20 cellular contexts compared by ENCODE assay signal in the genomic region with DNA sequence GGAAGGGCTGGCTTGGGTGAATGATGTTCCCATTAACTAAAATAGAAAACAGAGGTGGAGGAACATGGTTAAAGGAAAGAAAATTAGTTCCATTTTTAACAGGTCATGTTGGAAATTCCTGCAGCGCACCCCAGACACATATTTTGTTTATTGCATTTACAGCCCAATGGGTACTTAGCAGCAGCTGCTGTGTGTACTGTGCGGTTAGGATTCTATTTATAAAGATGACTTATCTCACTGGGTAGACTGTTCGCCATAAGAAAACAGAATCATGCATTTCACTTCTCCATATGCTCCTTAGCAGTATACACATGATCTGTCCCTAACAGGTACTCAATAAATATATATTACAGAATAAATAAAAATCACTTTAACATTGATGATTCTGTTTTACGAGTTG.
"Had no signal": no experiment of that assay in that cellular context is flagged by ENCODE, and none has a peak within 500 bp of the region (broad histone marks: within the 10 kb centered on the region; RNA-seq: fewer than 3 reads in every experiment).

No MANE protein-coding gene starts in this region.

- ATAC-seq: activated CD4-positive, CD25-positive, alpha-beta regulatory T cell treated with anti-CD3 and anti-CD28 coated beads, Interleukin-2, amount 50 U/mL, for 24 hours; activated CD8-positive, alpha-beta T cell treated with anti-CD3 and anti-CD28 coated beads, Interleukin-2, amount 10 ng/mL, durations not matched to agents 7 days and 5 days; activated T-cell treated with anti-CD3 and anti-CD28 coated beads, Interleukin-2, amount 50 U/mL, for 4 hours; left colon; lower lobe of right lung had no signal

- H3K27me3 ChIP-seq: thyroid gland had no signal

- H3K4me1 ChIP-seq: lower lobe of right lung, thyroid gland had no signal

- H3K36me3 ChIP-seq: lower lobe of right lung, thyroid gland had no signal

- DNase-seq: activated CD4-positive, alpha-beta T cell treated with anti-CD3 and anti-CD28 coated beads, Interleukin-2, amount 10 ng/mL, durations not matched to agents 7 days and 5 days; activated CD8-positive, alpha-beta T cell treated with anti-CD3 and anti-CD28 coated beads, Interleukin-2, amount 10 ng/mL, durations not matched to agents 7 days and 5 days; activated naive CD4-positive, alpha-beta T cell treated with anti-CD3 and anti-CD28 coated beads for 36 hours; activated T-cell treated with anti-CD3 and anti-CD28 coated beads, Interleukin-2, amount 50 U/mL, for 4 hours; aorta; erythroblast; foreskin melanocyte; glutamatergic neuron; hypothalamus; islet precursor cell; left colon; lower lobe of right lung; nephron progenitor cell; nucleus accumbens; retina; stimulated activated CD4-positive, alpha-beta T cell treated with anti-CD3 and anti-CD28 coated beads, Interleukin-2, amount 100 ng/mL, for 24 hours; stimulated activated naive CD4-positive, alpha-beta T cell treated with Interleukin-2 at 50 U/mL for 16 hours; thyroid gland had no signal

- H3K9me3 ChIP-seq: lower lobe of right lung, thyroid gland had no signal

- H3K27ac ChIP-seq: coronary artery, lower lobe of right lung, thyroid gland had no signal

- H3K4me3 ChIP-seq: coronary artery, lower lobe of right lung, thyroid gland had no signal
